13 cellular contexts compared by ENCODE assay signal in genomic region chr13:60756306-60756705, GRCh38.
A peak's percentile ranks its signal among the peaks of the same experiment; 100 is the strongest.
DNase-seq lines count a peak whose midpoint lies in the region; ATAC-seq and TF ChIP-seq lines count a peak whose summit lies in the region.
"Had no signal": no experiment of that assay in that cellular context is flagged by ENCODE, and none has a peak within 500 bp of the region (broad histone marks: within the 10 kb centered on the region; RNA-seq: fewer than 3 reads in every experiment).

No MANE protein-coding gene starts in this region.

- H4K8ac ChIP-seq in H9 (replicated peaks; ENCODE audit: insufficient read length, low read depth, low read length), result no peak overlapping the region

- peak; percentile 56 for DNase-seq in A673 (ENCODE audit: low spot score)
- DNase-seq in H9, result no peak
- peak; percentile 56 for DNase-seq in endodermal cell
- no peak for DNase-seq in lower lobe of right lung
- DNase-seq in activated CD4-positive, alpha-beta T cell treated with anti-CD3 and anti-CD28 coated beads, Interleukin-2, amount 10 ng/mL, durations not matched to agents 24 days and 14 days, result no peak
- no peak for DNase-seq in activated effector memory CD4-positive, alpha-beta T cell treated with anti-CD3 and anti-CD28 coated beads, Interleukin-2, amount 50 U/mL, for 16 hours
- DNase-seq: amniotic stem cell, foreskin fibroblast, SIG-M5, T-helper 17 cell had no signal

- H3K4me3 ChIP-seq in A673 (ENCODE audit: low read depth, low read length, poor library complexity, severe bottlenecking) (no peak overlapping the region), endodermal cell (ENCODE audit: low read length) (no peak overlapping the region), lower lobe of right lung (no peak overlapping the region)

- H3K9me3 ChIP-seq in A673 (ENCODE audit: low read depth, low read length, poor library complexity, severe bottlenecking) (no peaks in the 10 kb centered on the region), H9 (ENCODE audit: control insufficient read depth, low read depth, low read length) (no peaks in the 10 kb centered on the region), endodermal cell (ENCODE audit: control insufficient read depth, low read length) (peaks cover 5% of the 10 kb centered on the region), lower lobe of right lung (no peaks in the 10 kb centered on the region)

- CTCF ChIA-PET in A673 (lab: Charles Lee), result no interaction called here

- no CpG with 5 or more reads among the region's 5 CpGs for WGBS in H9 (ENCODE audit: extremely low coverage, insufficient read length, low lambda C conversion rate)
- 78 to 79% methylated on average over 4 to 5 of the region's 5 CpGs for WGBS in endodermal cell (ENCODE audit: insufficient coverage in 1 of 2, insufficient read length in 1 of 2), 2 experiments

- no peak overlapping the region for H3K23ac ChIP-seq in H9 (ENCODE audit: insufficient read length, low read depth, low read length)

- H2BK15ac ChIP-seq in H9 (ENCODE audit: low read depth, low read length), result no peak overlapping the region

- H3K27ac ChIP-seq in A673 (ENCODE audit: low read depth, low read length, poor library complexity, severe bottlenecking) (no peak overlapping the region), H9 (ENCODE audit: insufficient read length, low read depth, low read length) (no peak overlapping the region), endodermal cell (ENCODE audit: low read depth, low read length) (no peak overlapping the region), lower lobe of right lung (no peak overlapping the region)

- peaks cover 56% of the 10 kb centered on the region for H3K4me1 ChIP-seq in A673 (ENCODE audit: insufficient read depth, low read length, poor library complexity, severe bottlenecking)
- peaks cover 3% of the 10 kb centered on the region; the same call in 1 of the 2 replicates for H3K4me1 ChIP-seq in H9 (ENCODE audit: insufficient read depth, low read length)
- H3K4me1 ChIP-seq in endodermal cell (ENCODE audit: control insufficient read depth, insufficient read depth, low read length), result peaks cover 26% of the 10 kb centered on the region
- H3K4me1 ChIP-seq in lower lobe of right lung, result peaks cover 7% of the 10 kb centered on the region

- no peak overlapping the region for H2AK5ac ChIP-seq in H9 (ENCODE audit: insufficient read length, low read length)

- no peak overlapping the region for H2AFZ ChIP-seq in H9 (ENCODE audit: low read length)

- H3K14ac ChIP-seq in H9 (ENCODE audit: insufficient read depth, low read length), result no peak overlapping the region

- H3K36me3 Mint-ChIP-seq in H9 (ENCODE audit: insufficient read depth in 1 of 3, low read depth in 3 of 3) (no peaks in the 10 kb centered on the region), endodermal cell (ENCODE audit: low read depth) (no peaks in the 10 kb centered on the region)
- H3K36me3 Mint-ChIP-seq in activated CD4-positive, alpha-beta T cell treated with anti-CD3 and anti-CD28 coated beads, Interleukin-2, amount 10 ng/mL, durations not matched to agents 24 days and 14 days (ENCODE audit: low read depth), result no peaks in the 10 kb centered on the region

- H3K27me3 ChIP-seq in A673 (replicated peaks; ENCODE audit: insufficient read depth, low read depth, low read length, poor library complexity) (no peaks in the 10 kb centered on the region), H9 (ENCODE audit: insufficient read depth, low read length) (no peaks in the 10 kb centered on the region), endodermal cell (ENCODE audit: control insufficient read depth, insufficient read depth, low read length, poor library complexity, severe bottlenecking) (no peaks in the 10 kb centered on the region), lower lobe of right lung (ENCODE audit: low read depth) (no peaks in the 10 kb centered on the region)

- no peak overlapping the region for H4K91ac ChIP-seq in H9 (ENCODE audit: insufficient read length, low read depth, low read length)

- no peak overlapping the region for H2BK12ac ChIP-seq in H9 (ENCODE audit: insufficient read length, low read depth, low read length)

- no peak overlapping the region for H3T11ph ChIP-seq in H9 (ENCODE audit: low read length)

- peak; percentile 19 to 41 for ATAC-seq in lower lobe of right lung
- ATAC-seq in GM18517 (IDR thresholded peaks at IDR 0.05; ENCODE audit: unreplicated experiment), result no peak
- no peak for ATAC-seq in HG03095 (IDR thresholded peaks at IDR 0.05; ENCODE audit: unreplicated experiment)
- ATAC-seq: left lobe of liver, T-helper 17 cell had no signal

- no peak overlapping the region for H4K5ac ChIP-seq in H9 (ENCODE audit: insufficient read length, low read depth, low read length)

- no peak overlapping the region for H3K18ac ChIP-seq in H9 (ENCODE audit: insufficient read length, low read depth, low read length)

- H3K27me3 Mint-ChIP-seq in H9 (ENCODE audit: low read depth) (no peaks in the 10 kb centered on the region), endodermal cell (ENCODE audit: insufficient read depth) (no peaks in the 10 kb centered on the region)
- no peaks in the 10 kb centered on the region for H3K27me3 Mint-ChIP-seq in activated CD4-positive, alpha-beta T cell treated with anti-CD3 and anti-CD28 coated beads, Interleukin-2, amount 10 ng/mL, durations not matched to agents 24 days and 14 days
- H3K27me3 Mint-ChIP-seq: T-helper 17 cell had no signal

- H3K36me3 ChIP-seq in A673 (ENCODE audit: insufficient read depth, low read length, poor library complexity, severe bottlenecking), result no peaks in the 10 kb centered on the region
- H3K36me3 ChIP-seq in endodermal cell (ENCODE audit: control insufficient read depth, insufficient read depth, low read length), result no peaks in the 10 kb centered on the region
- H3K36me3 ChIP-seq in lower lobe of right lung, result no peaks in the 10 kb centered on the region

- peak overlapping the region in 2 of 3 experiments; percentile 12 to 41; a peak in 4 of 7 replicates for H3K27ac Mint-ChIP-seq in H9
- peak overlapping the region; percentile 86 for H3K27ac Mint-ChIP-seq in endodermal cell
- no peak overlapping the region for H3K27ac Mint-ChIP-seq in activated CD4-positive, alpha-beta T cell treated with anti-CD3 and anti-CD28 coated beads, Interleukin-2, amount 10 ng/mL, durations not matched to agents 24 days and 14 days
- H3K27ac Mint-ChIP-seq: T-helper 17 cell had no signal

- H3K23me2 ChIP-seq in H9 (ENCODE audit: insufficient read length, low read depth, low read length, poor library complexity, severe bottlenecking), result no peaks in the 10 kb centered on the region

- no peaks in the 10 kb centered on the region for H4K20me1 ChIP-seq in H9 (ENCODE audit: control insufficient read depth, insufficient read depth, insufficient read length)

- peaks cover 43 to 45% of the 10 kb centered on the region in 2 experiments for H3K4me1 Mint-ChIP-seq in H9
- peaks cover 57% of the 10 kb centered on the region for H3K4me1 Mint-ChIP-seq in endodermal cell
- no peaks in the 10 kb centered on the region for H3K4me1 Mint-ChIP-seq in activated CD4-positive, alpha-beta T cell treated with anti-CD3 and anti-CD28 coated beads, Interleukin-2, amount 10 ng/mL, durations not matched to agents 24 days and 14 days
- H3K4me1 Mint-ChIP-seq: T-helper 17 cell had no signal

- BruUV-seq in A673 (replicated peaks; lab: Mats Ljungman, UMichigan), result no TSS peak

- H2BK5ac ChIP-seq in H9 (ENCODE audit: insufficient read length, low read length), result no peak overlapping the region

- H3K9ac ChIP-seq in H9 (ENCODE audit: extremely low read depth, insufficient read length, low read length) (no peak overlapping the region), endodermal cell (ENCODE audit: extremely low read depth, low read length, poor library complexity, severe bottlenecking) (no peak overlapping the region)

- no peak for TF ChIP-seq CTCF in A673 (conservative IDR thresholded peaks at IDR 0.05; ENCODE audit: low read depth, low read length)
- no peak for TF ChIP-seq CTCF in H9 (conservative IDR thresholded peaks at IDR 0.05)
- no peak for TF ChIP-seq CTCF in endodermal cell (conservative IDR thresholded peaks at IDR 0.05)
- no peak for TF ChIP-seq CTCF in lower lobe of right lung (IDR thresholded peaks at IDR 0.05)

- no peaks in the 10 kb centered on the region for H3K79me2 ChIP-seq in H9 (ENCODE audit: insufficient read depth, low read length)

- POLR2A ChIA-PET in A673 (lab: Charles Lee; ENCODE audit: low non-redundant PET), result no interaction called here

- H3K4ac ChIP-seq in H9 (ENCODE audit: low read depth, low read length), result no peak overlapping the region

- H3K79me1 ChIP-seq in H9 (ENCODE audit: insufficient read depth, low read depth, low read length, poor library complexity, severe bottlenecking), result no peaks in the 10 kb centered on the region

- H3K4me2 ChIP-seq in H9 (ENCODE audit: insufficient read depth, insufficient read length, low read length), result no peak overlapping the region

- intact Hi-C loops in A673 (cut with micrococcal nuclease; ENCODE audit: unreplicated experiment), result loop anchor here (5.0 kb wide), 2 partner anchors 89 to 104 kb away; no protein-coding TSS in a partner anchor
- intact Hi-C loops in lower lobe of right lung (cut with DNase I), result no loop called here
- intact Hi-C loops in activated CD4-positive, alpha-beta T cell treated with anti-CD3 and anti-CD28 coated beads, Interleukin-2, amount 10 ng/mL, durations not matched to agents 24 days and 14 days (cut with micrococcal nuclease), result no loop called here

- H3K9me3 Mint-ChIP-seq in H9 (no peaks in the 10 kb centered on the region), endodermal cell (no peaks in the 10 kb centered on the region)
- peaks cover 3% of the 10 kb centered on the region for H3K9me3 Mint-ChIP-seq in activated CD4-positive, alpha-beta T cell treated with anti-CD3 and anti-CD28 coated beads, Interleukin-2, amount 10 ng/mL, durations not matched to agents 24 days and 14 days

- no peak overlapping the region for H2BK120ac ChIP-seq in H9 (ENCODE audit: low read depth, low read length, poor library complexity, severe bottlenecking)

- no peak overlapping the region for H3K4me3 Mint-ChIP-seq in H9
- no peak overlapping the region for H3K4me3 Mint-ChIP-seq in endodermal cell
- no peak overlapping the region for H3K4me3 Mint-ChIP-seq in activated CD4-positive, alpha-beta T cell treated with anti-CD3 and anti-CD28 coated beads, Interleukin-2, amount 10 ng/mL, durations not matched to agents 24 days and 14 days
- H3K4me3 Mint-ChIP-seq: T-helper 17 cell had no signal

- no peak overlapping the region for H2BK20ac ChIP-seq in H9 (ENCODE audit: low read depth, low read length, poor library complexity, severe bottlenecking)

- H3K56ac ChIP-seq in H9 (ENCODE audit: insufficient read length, low read depth, low read length), result no peak overlapping the region

Comparison
In these comparisons a context has a peak if more than half of its experiments do, and no peak if none do; other contexts are left out.
1. DNase-seq: peak in A673 (single experiment) and endodermal cell (single experiment); none in H9 (single experiment), lower lobe of right lung (single experiment), activated CD4-positive, alpha-beta T cell treated with anti-CD3 and anti-CD28 coated beads, Interleukin-2, amount 10 ng/mL, durations not matched to agents 24 days and 14 days (single experiment) and activated effector memory CD4-positive, alpha-beta T cell treated with anti-CD3 and anti-CD28 coated beads, Interleukin-2, amount 50 U/mL, for 16 hours (single experiment).
2. ATAC-seq: peak in lower lobe of right lung (2 of 2); none in GM18517 (single experiment) and HG03095 (single experiment).